9 cellular contexts compared by ENCODE assay signal in the genomic region with DNA sequence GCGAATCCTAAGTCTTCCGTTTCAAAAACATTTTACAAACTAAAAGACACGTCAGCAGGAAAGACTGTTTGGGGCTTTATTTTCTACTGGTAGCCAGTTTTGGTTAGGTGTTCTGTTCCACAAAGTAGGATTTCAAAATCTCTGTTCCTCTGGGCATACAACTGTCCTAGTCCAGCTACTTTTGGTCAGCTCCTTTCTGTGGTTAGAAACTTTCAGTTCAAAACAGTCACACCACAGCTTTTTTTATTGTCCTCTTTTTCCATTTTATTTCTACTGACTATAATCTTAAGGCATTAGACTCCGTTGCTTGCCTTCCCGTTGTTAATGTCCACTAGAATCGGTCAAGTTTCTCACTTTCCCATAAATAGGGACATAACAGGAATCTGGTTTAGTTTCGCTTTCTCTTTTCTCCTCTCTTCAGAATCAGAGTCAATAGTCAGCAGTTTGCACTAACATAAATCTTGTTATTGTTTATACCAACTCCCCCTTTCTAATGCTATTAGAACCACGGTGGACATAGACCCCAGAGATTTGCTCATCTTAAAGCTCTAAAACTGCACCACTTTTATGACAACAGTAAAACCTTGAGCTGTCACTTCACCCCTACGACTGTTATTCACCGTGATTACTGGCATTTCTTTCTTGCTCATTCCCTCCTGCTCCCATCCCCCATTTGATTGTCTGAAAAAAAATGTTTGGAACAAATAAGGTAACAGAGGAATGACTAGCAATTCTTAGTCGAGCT. TPM values are rescaled to one million over a fixed set of nuclear protein-coding genes. Genes with fewer than 3 reads are reported as not detected.
DNase-seq lines count a peak whose midpoint lies in the region; ATAC-seq, FAIRE-seq and TF ChIP-seq lines count a peak whose summit lies in the region.
"Had no signal": no experiment of that assay in that cellular context is flagged by ENCODE, and none has a peak within 500 bp of the region (broad histone marks: within the 10 kb centered on the region; RNA-seq: fewer than 3 reads in every experiment).

No MANE protein-coding gene starts in this region.

- SMC1A ChIA-PET in GM12878 (lab: Charles Lee; ENCODE audit: uncharacterized antibody, unreplicated experiment), result interaction anchor here (0.6 kb wide), 1 partner anchor 9 kb away, joined by 4 read pairs; no protein-coding TSS in a partner anchor

- no peak for FAIRE-seq in GM12878 (lab: Jason Lieb, UNC)
- FAIRE-seq: colon had no signal

- no peaks in the 10 kb centered on the region for H3K36me3 ChIP-seq in IMR-90 (ENCODE audit: control insufficient read depth, insufficient read depth, low read length)
- H3K36me3 ChIP-seq in GM12878 (ENCODE audit: control insufficient read depth in 2 of 2, insufficient read depth in 2 of 2, low read length in 1 of 2), result no peaks in the 10 kb centered on the region
- H3K36me3 ChIP-seq in liver (ENCODE audit: control insufficient read depth in 4 of 4, insufficient read depth in 3 of 4, low read depth in 1 of 4, low read length in 3 of 4), result no peaks in the 10 kb centered on the region
- no peaks in the 10 kb centered on the region for H3K36me3 ChIP-seq in transverse colon

- TF ChIP-seq CTCF in IMR-90 (conservative IDR thresholded peaks at IDR 0.05; ENCODE audit: low read depth, low read length) (no peak), GM12878 (IDR thresholded peaks at IDR 0.05 in 2 of 3, conservative IDR thresholded peaks at IDR 0.05 in 1 of 3; ENCODE audit: control insufficient read depth in 2 of 3, extremely low read depth in 1 of 3, insufficient read depth in 1 of 3, low read depth in 3 of 3, low read length in 3 of 3) (no peak), liver (IDR thresholded peaks at IDR 0.05; ENCODE audit: low read depth, low read length, missing input control) (no peak), transverse colon (IDR thresholded peaks at IDR 0.05) (no peak)

- POLR2A ChIA-PET in IMR-90 (lab: Charles Lee; ENCODE audit: unreplicated experiment) (no interaction called here), GM12878 (lab: Charles Lee) (no interaction called here)

- H2BK5ac ChIP-seq in IMR-90 (ENCODE audit: low read depth, low read length, poor library complexity, severe bottlenecking), result no peak overlapping the region

- TF ChIP-seq EP300 in GM12878 (IDR thresholded peaks at IDR 0.05; ENCODE audit: borderline replicate concordance in 1 of 2, control insufficient read depth in 1 of 2, low read depth in 2 of 2, low read length in 2 of 2) (no peak), transverse colon (IDR thresholded peaks at IDR 0.05; ENCODE audit: low read depth) (no peak)

- H3K9ac ChIP-seq in IMR-90 (ENCODE audit: low read depth, low read length) (no peak overlapping the region), GM12878 (ENCODE audit: control insufficient read depth, insufficient read depth, low read length) (no peak overlapping the region), liver (ENCODE audit: low read depth in 1 of 2, low read length in 2 of 2) (peak overlapping the region; percentile 83 to 92)

- H4K20me1 ChIP-seq in IMR-90 (ENCODE audit: insufficient read depth, low read length), result no peaks in the 10 kb centered on the region
- no peaks in the 10 kb centered on the region for H4K20me1 ChIP-seq in GM12878 (ENCODE audit: control insufficient read depth, insufficient read depth)

- TF ChIP-seq POLR2A in IMR-90 (IDR thresholded peaks at IDR 0.05; ENCODE audit: low read depth, low read length), result no peak
- no peak for TF ChIP-seq POLR2A in GM12878 (IDR thresholded peaks at IDR 0.05; ENCODE audit: low read depth, low read length)
- no peak for TF ChIP-seq POLR2A in transverse colon (IDR thresholded peaks at IDR 0.05)

- no peaks in the 10 kb centered on the region; the same call in 1 of the 2 replicates for H3K27me3 ChIP-seq in IMR-90 (ENCODE audit: control insufficient read depth, insufficient read depth, low read length)
- H3K27me3 ChIP-seq in GM12878 (replicated peaks in 1 of 2; ENCODE audit: control insufficient read depth in 2 of 2, insufficient read depth in 2 of 2, low read length in 1 of 2), result no peaks in the 10 kb centered on the region; a peak in 1 of 4 replicates
- H3K27me3 ChIP-seq in liver (ENCODE audit: control insufficient read depth in 4 of 4, insufficient read depth in 4 of 4, low read length in 3 of 4), result no peaks in the 10 kb centered on the region
- no peaks in the 10 kb centered on the region for H3K27me3 ChIP-seq in transverse colon

- in situ Hi-C loops in ACHN (cut with HindIII; ENCODE audit: low pct_ligation_motif_present, low pct_unique_long_range_greater_than_20kb, low sequenced_read_pairs) (no loop called here), IMR-90 (cut with MboI; ENCODE audit: low sequenced_read_pairs) (no loop called here), GM12878 (cut with MboI) (no loop called here), transverse colon (cut with MboI; ENCODE audit: low pct_ligation_motif_present in 1 of 4, low pct_unique_long_range_greater_than_20kb in 1 of 4, low sequenced_read_pairs in 3 of 4) (no loop called here)

- BruUV-seq in IMR-90 (replicated peaks; lab: Mats Ljungman, UMichigan), result no TSS peak
- no TSS peak for BruUV-seq in GM12878 (replicated peaks; lab: Mats Ljungman, UMichigan)

- no peak overlapping the region; the same call in 1 of the 2 replicates for H4K91ac ChIP-seq in IMR-90 (ENCODE audit: insufficient read depth, low read depth, low read length)

- no peak overlapping the region for H3K4ac ChIP-seq in IMR-90 (ENCODE audit: low read depth, low read length)

- H3K14ac ChIP-seq in IMR-90 (replicated peaks; ENCODE audit: low read depth, low read length), result 0 out of 2 replicates have a peak overlapping the region, but pooled peaks have one; percentile 19

- CTCF ChIA-PET in IMR-90 (lab: Yijun Ruan, JAX) (no interaction called here), GM12878 (lab: Yijun Ruan, JAX) (no interaction called here)

- H3K4me2 ChIP-seq in IMR-90 (ENCODE audit: low read depth, low read length), result peak overlapping the region; percentile 65
- H3K4me2 ChIP-seq in GM12878 (ENCODE audit: control insufficient read depth, insufficient read depth), result peak overlapping the region; percentile 7; the same call in 1 of the 2 replicates

- peak overlapping the region; percentile 75 for H2AFZ ChIP-seq in IMR-90 (replicated peaks; ENCODE audit: low read length, poor library complexity)
- H2AFZ ChIP-seq in GM12878 (ENCODE audit: control insufficient read depth, low read depth, low read length), result no peak overlapping the region

- no peak for TF ChIP-seq RAD21 in IMR-90 (IDR thresholded peaks at IDR 0.05; ENCODE audit: low read length)
- no peak for TF ChIP-seq RAD21 in GM12878 (IDR thresholded peaks at IDR 0.05; ENCODE audit: insufficient read depth, low read depth, low read length)
- no peak for TF ChIP-seq RAD21 in liver (IDR thresholded peaks at IDR 0.05)

- intact Hi-C loops in IMR-90 (cut with micrococcal nuclease), result loop anchor here (10.0 kb wide), 1 partner anchor 302 kb away; no protein-coding TSS in a partner anchor
- intact Hi-C loops in GM12878 (cut with micrococcal nuclease; ENCODE audit: unreplicated experiment), result no loop called here
- intact Hi-C loops in transverse colon (cut with DNase I; ENCODE audit: low total_unique reads), result loop anchor here (5.0 kb wide), 1 partner anchor 85 kb away; no protein-coding TSS in a partner anchor

- no peak overlapping the region for H2AK5ac ChIP-seq in IMR-90 (ENCODE audit: low read depth, low read length)

- H3K79me1 ChIP-seq in IMR-90 (ENCODE audit: low read depth in 1 of 2, low read length in 2 of 2), result no peaks in the 10 kb centered on the region

- WGBS in IMR-90 (ENCODE audit: extremely low coverage in 2 of 2, insufficient read length in 1 of 2), 2 experiments, result 0% methylated on average over 1 of the region's 11 CpGs; no CpG with 5 or more reads in 1 of the 2 experiments
- 39% methylated on average over 11 of the region's 11 CpGs for WGBS in GM12878 (ENCODE audit: insufficient coverage, insufficient replicate concordance, low lambda C conversion rate, missing lambda C conversion rate)
- 19% methylated on average over 11 of the region's 11 CpGs for WGBS in liver
- 16 to 25% methylated on average over 11 of the region's 11 CpGs for WGBS in transverse colon (ENCODE audit: low coverage in 1 of 2), 2 donors

- H2BK20ac ChIP-seq in IMR-90 (ENCODE audit: low read depth, low read length), result no peak overlapping the region

- ATAC-seq in IMR-90 (ENCODE audit: low read depth) (peak; percentile 49), GM12878 (no peak), HG03139 (IDR thresholded peaks at IDR 0.05; ENCODE audit: unreplicated experiment) (no peak), HG02642 (IDR thresholded peaks at IDR 0.05; ENCODE audit: poor library complexity, unreplicated experiment) (no peak)

- peak overlapping the region; percentile 15; the same call in 1 of the 2 replicates for H3K23ac ChIP-seq in IMR-90 (ENCODE audit: low read depth, low read length)

- peak; percentile 53 for DNase-seq in ACHN
- DNase-seq in IMR-90, result peak; percentile 7
- DNase-seq in GM12878 (ENCODE audit: low read depth, low spot score), result no peak
- DNase-seq in transverse colon, result no peak
- no peak for DNase-seq in amniotic stem cell (lab: John Stamatoyannopoulos, UW)

- dilution Hi-C loops in IMR-90 (cut with HindIII; ENCODE audit: low sequenced_read_pairs, unreplicated experiment), result no loop called here

- no peak overlapping the region for H4K5ac ChIP-seq in IMR-90 (ENCODE audit: low read depth, low read length)

- no peak overlapping the region for H3K18ac ChIP-seq in IMR-90 (ENCODE audit: low read depth, low read length)

- no peak overlapping the region for H4K8ac ChIP-seq in IMR-90 (ENCODE audit: low read depth in 2 of 2, low read length in 2 of 2)

- RAD21 ChIA-PET in GM12878 (lab: Charles Lee; ENCODE audit: unreplicated experiment), result no interaction called here

- H3K79me2 ChIP-seq in GM12878 (ENCODE audit: control insufficient read depth, insufficient read depth, low read length), result no peaks in the 10 kb centered on the region

- H3K4me3 ChIP-seq in IMR-90 (ENCODE audit: insufficient read depth, low read depth, low read length), result peak overlapping the region; percentile 70
- H3K4me3 ChIP-seq in GM12878, result no peak overlapping the region
- peak overlapping the region; percentile 60 to 88 (median 78) for H3K4me3 ChIP-seq in liver (ENCODE audit: low read depth in 1 of 3, low read length in 3 of 3)
- H3K4me3 ChIP-seq in transverse colon, result peak overlapping the region; percentile 16 to 56 (median 34)

- no peak overlapping the region for H3K56ac ChIP-seq in IMR-90 (ENCODE audit: extremely low read depth, insufficient read depth, low read length)

- H3K9me1 ChIP-seq in IMR-90 (ENCODE audit: insufficient read depth, low read length), result no peaks in the 10 kb centered on the region

- H3K27ac ChIP-seq in IMR-90 (ENCODE audit: insufficient read depth, low read length) (no peak overlapping the region), GM12878 (ENCODE audit: control insufficient read depth, insufficient read depth) (no peak overlapping the region), liver (ENCODE audit: low read depth in 1 of 2, low read length in 2 of 2) (peak overlapping the region; percentile 78 to 81), transverse colon (peak overlapping the region; percentile 52 to 80 (median 68))

- no peak overlapping the region for H2AK9ac ChIP-seq in IMR-90 (replicated peaks; ENCODE audit: low read depth, low read length, poor library complexity)

- no peak overlapping the region for H2BK15ac ChIP-seq in IMR-90 (ENCODE audit: low read depth, low read length)

- H2BK120ac ChIP-seq in IMR-90 (ENCODE audit: low read depth, low read length), result no peak overlapping the region

- no peaks in the 10 kb centered on the region for H3K4me1 ChIP-seq in IMR-90 (ENCODE audit: control insufficient read depth, insufficient read depth, low read length)
- no peaks in the 10 kb centered on the region for H3K4me1 ChIP-seq in GM12878 (ENCODE audit: control insufficient read depth, insufficient read depth, low read length)
- H3K4me1 ChIP-seq in liver (ENCODE audit: control insufficient read depth in 4 of 4, insufficient read depth in 4 of 4, low read length in 3 of 4), result no peaks in the 10 kb centered on the region
- H3K4me1 ChIP-seq in transverse colon, result peaks cover 0 to 10% (median 0%) of the 10 kb centered on the region in 4 donors

- no peaks in the 10 kb centered on the region for H3K9me3 ChIP-seq in IMR-90 (ENCODE audit: control insufficient read depth, insufficient read depth, low read length)
- no peaks in the 10 kb centered on the region for H3K9me3 ChIP-seq in GM12878 (replicated peaks; ENCODE audit: control insufficient read depth, insufficient read depth, low read length)
- H3K9me3 ChIP-seq in liver (ENCODE audit: control insufficient read depth in 4 of 4, low read length in 3 of 4), result no peaks in the 10 kb centered on the region
- no peaks in the 10 kb centered on the region for H3K9me3 ChIP-seq in transverse colon

RNA-seq across cellular contexts. Expression of a gene that starts 41.5 kb away (rescaled TPM):
- not detected in 2 replicates for total RNA-seq in IMR-90 (2012; rRNA removed)
- not detected in 2 replicates for polyA plus RNA-seq in IMR-90 (2012; rRNA removed)
- polyA plus RNA-seq in IMR-90 (2012; cell fraction: cytosol; rRNA removed), result not detected in 2 replicates
- polyA plus RNA-seq in IMR-90 (2012; cell fraction: nucleus; rRNA removed; ENCODE audit: low replicate concordance), result not detected in 2 replicates
- 0.24 and 0.33 TPM in 2 replicates for total RNA-seq in GM12878 (2013; cell fraction: nucleolus; rRNA removed)
- under 0.01 TPM in 1 of 2 replicates, not detected in the other for total RNA-seq in GM12878 (2014; rRNA removed)
- total RNA-seq in GM12878 (2014; rRNA removed; fragmentation: Illumina TruSeq; extraction: Trizol), result 0.05 TPM in 1 of 2 replicates, not detected in the other
- total RNA-seq in GM12878 (2021), result not detected in 2 replicates
- polyA plus RNA-seq in GM12878 (2011; ENCODE audit: low read depth), result not detected
- 2.7 and 3.3 TPM in 2 replicates for polyA plus RNA-seq in GM12878 (2011; rRNA removed)
- 1.5 TPM in 2 replicates for polyA plus RNA-seq in GM12878 (2011; cell fraction: cytosol; rRNA removed)
- polyA plus RNA-seq in GM12878 (2011; cell fraction: nucleus; rRNA removed), result 2.1 and 4.0 TPM in 2 replicates
- 0.03 TPM in 1 of 2 replicates, not detected in the other for polyA plus RNA-seq in GM12878 (2012)
- not detected in 2 replicates for polyA plus RNA-seq in GM12878 (2014; fragmentation: Illumina TruSeq; extraction: Trizol)
- under 1 TPM in 1 of 2 experiments, not detected in 1; 0.02 TPM for polyA plus RNA-seq in GM12878 (2014; fragmentation: Nextera tagmentation; extraction: Ambion mirVana)
- 0.03 and 0.04 TPM in 2 replicates for polyA plus RNA-seq in GM12878 (2014; rRNA removed)
- polyA plus RNA-seq in GM12878 (2016; fragmentation: Nextera tagmentation; extraction: Ambion mirVana), result not detected
- 3.3 and 6.5 TPM in 2 replicates for polyA minus RNA-seq in GM12878 (2011; rRNA and poly(A)+ RNA removed)
- polyA minus RNA-seq in GM12878 (2011; cell fraction: cytosol; rRNA and poly(A)+ RNA removed), result 1.7 and 2.3 TPM in 2 replicates
- polyA minus RNA-seq in GM12878 (2011; cell fraction: nucleus; rRNA and poly(A)+ RNA removed), result 9.4 and 11.2 TPM in 2 replicates
- total RNA-seq in liver, result under 1 TPM; 0.08 to 0.09 TPM
- under 1 TPM in 1 of 2 donors, not detected in 1; 0.07 TPM for polyA plus RNA-seq in liver
- total RNA-seq in transverse colon, result 1 to 10 TPM in 3 of 4 donors, under 1 TPM in 1; 0.96 to 6.4 (median 1.8) TPM

Comparison
In these comparisons a context has a peak if more than half of its experiments do, and no peak if none do; other contexts are left out.
1. DNase-seq: peak in ACHN (single experiment) and IMR-90 (single experiment); none in GM12878 (single experiment), transverse colon (single experiment) and amniotic stem cell (single experiment).
2. H3K27ac ChIP-seq: peak in liver (2 of 2) and transverse colon (4 of 4); none in IMR-90 (single experiment) and GM12878 (single experiment).
3. H3K9ac ChIP-seq: peak in liver (2 of 2); none in IMR-90 (single experiment) and GM12878 (single experiment).